Comparison of ENCODE assay signal across 10 cellular contexts in genomic region chrX:56803849-56804681, GRCh38.
DNase-seq lines count a peak whose midpoint lies in the region; ATAC-seq and TF ChIP-seq lines count a peak whose summit lies in the region.
"Had no signal": no experiment of that assay in that cellular context is flagged by ENCODE, and none has a peak within 500 bp of the region (broad histone marks: within the 10 kb centered on the region; RNA-seq: fewer than 3 reads in every experiment).

No MANE protein-coding gene starts in this region.

- DNase-seq in T-helper 2 cell treated with Interferon-gamma antibody and Interleukin-4, amounts not matched to agents 5 μg/mL and 100 μg/mL, for 36 hours (ENCODE audit: low spot score), result no peak
- no peak for DNase-seq in T-helper 2 cell
- no peak for DNase-seq in Panc1 (ENCODE audit: low read depth, low spot score)
- peak; percentile 1 for DNase-seq in hepatic stellate cell (ENCODE audit: low spot score)
- DNase-seq in 8988T, result no peak
- DNase-seq in T1000 (lab: John Stamatoyannopoulos, UW), result no peak

- no peak overlapping the region for H3K27ac ChIP-seq in Panc1 (ENCODE audit: low read length)
- H3K27ac ChIP-seq in skeletal muscle tissue (ENCODE audit: low read depth, low read length), result peak overlapping the region; percentile 93

- H3K9me3 Mint-ChIP-seq in T-helper 2 cell treated with Interferon-gamma antibody and Interleukin-4, amounts not matched to agents 5 μg/mL and 100 μg/mL, for 36 hours, result no peaks in the 10 kb centered on the region

- intact Hi-C loops in Panc1 (cut with micrococcal nuclease; ENCODE audit: unreplicated experiment), result loop anchor here (1.0 kb wide), 1 partner anchor 174 kb away; no protein-coding TSS in a partner anchor

- H3K4me1 ChIP-seq in Panc1 (ENCODE audit: control insufficient read depth, insufficient read depth, low read length) (no peaks in the 10 kb centered on the region), skeletal muscle tissue (ENCODE audit: control insufficient read depth in 3 of 3, insufficient read depth in 3 of 3, low read length in 3 of 3) (peaks cover 7 to 44% (median 14%) of the 10 kb centered on the region in 3 donors)

- H3K36me3 ChIP-seq in Panc1 (ENCODE audit: control insufficient read depth, insufficient read depth, low read length), result no peaks in the 10 kb centered on the region
- H3K36me3 ChIP-seq in skeletal muscle tissue (ENCODE audit: control insufficient read depth in 3 of 3, insufficient read depth in 3 of 3, low read length in 3 of 3), result no peaks in the 10 kb centered on the region
- H3K36me3 ChIP-seq: sigmoid colon had no signal

- H3K27ac Mint-ChIP-seq in T-helper 2 cell treated with Interferon-gamma antibody and Interleukin-4, amounts not matched to agents 5 μg/mL and 100 μg/mL, for 36 hours, result peak overlapping the region; percentile 80
- H3K27ac Mint-ChIP-seq: activated naive CD8-positive, alpha-beta T cell had no signal

- H3K27me3 ChIP-seq in Panc1 (ENCODE audit: control insufficient read depth, insufficient read depth, low read length) (no peaks in the 10 kb centered on the region), skeletal muscle tissue (ENCODE audit: control insufficient read depth in 3 of 3, insufficient read depth in 3 of 3, low read length in 3 of 3) (no peaks in the 10 kb centered on the region)
- H3K27me3 ChIP-seq: sigmoid colon had no signal

- BruUV-seq in Panc1 (replicated peaks; lab: Mats Ljungman, UMichigan), result no TSS peak

- peak; percentile 4 for TF ChIP-seq CTCF in Panc1 (IDR thresholded peaks at IDR 0.05)

- H3K27me3 Mint-ChIP-seq in T-helper 2 cell treated with Interferon-gamma antibody and Interleukin-4, amounts not matched to agents 5 μg/mL and 100 μg/mL, for 36 hours (ENCODE audit: low read depth), result no peaks in the 10 kb centered on the region
- H3K27me3 Mint-ChIP-seq: activated naive CD8-positive, alpha-beta T cell had no signal

- H3K4me3 Mint-ChIP-seq in T-helper 2 cell treated with Interferon-gamma antibody and Interleukin-4, amounts not matched to agents 5 μg/mL and 100 μg/mL, for 36 hours, result peak overlapping the region; percentile 72
- H3K4me3 Mint-ChIP-seq: activated naive CD8-positive, alpha-beta T cell had no signal

- H3K9me3 ChIP-seq in Panc1 (ENCODE audit: control insufficient read depth, insufficient read depth, low read depth, low read length) (no peaks in the 10 kb centered on the region), skeletal muscle tissue (ENCODE audit: control insufficient read depth in 3 of 3, low read length in 3 of 3) (no peaks in the 10 kb centered on the region)
- H3K9me3 ChIP-seq: sigmoid colon had no signal

- H3K4me3 ChIP-seq in Panc1 (ENCODE audit: low read depth in 2 of 2, low read length in 2 of 2) (no peak overlapping the region), skeletal muscle tissue (ENCODE audit: low read length in 3 of 3) (peak overlapping the region; percentile 51 to 95 (median 76))

- H3K4me1 Mint-ChIP-seq in T-helper 2 cell treated with Interferon-gamma antibody and Interleukin-4, amounts not matched to agents 5 μg/mL and 100 μg/mL, for 36 hours (ENCODE audit: low read depth), result peaks cover 38% of the 10 kb centered on the region

- peak overlapping the region in 2 of 3 donors; percentile 88 to 93 for H3K9ac ChIP-seq in skeletal muscle tissue (ENCODE audit: low read depth in 1 of 3, low read length in 3 of 3)

- ATAC-seq in Panc1, result no peak
- ATAC-seq in HG02885 (IDR thresholded peaks at IDR 0.05; ENCODE audit: poor library complexity, unreplicated experiment), result no peak

- peaks cover 10% of the 10 kb centered on the region for H3K36me3 Mint-ChIP-seq in T-helper 2 cell treated with Interferon-gamma antibody and Interleukin-4, amounts not matched to agents 5 μg/mL and 100 μg/mL, for 36 hours (ENCODE audit: low read depth)

- in situ Hi-C loops in Panc1 (cut with HindIII; ENCODE audit: low pct_unique_long_range_greater_than_20kb, low sequenced_read_pairs), result no loop called here

- POLR2A ChIA-PET in Panc1 (lab: Charles Lee), result no interaction called here

- CTCF ChIA-PET in Panc1 (lab: Charles Lee), result interaction anchor here (2.0 kb wide), 1 partner anchor 174 kb away, joined by 5 read pairs; no protein-coding TSS in a partner anchor

Comparison
In these comparisons a context has a peak if more than half of its experiments do, and no peak if none do; other contexts are left out.
1. H3K4me3 ChIP-seq: peak in skeletal muscle tissue (3 of 3); none in Panc1 (0 of 2).